8 cellular contexts compared by ENCODE assay signal in genomic region chr15:75661041-75661778, GRCh38. TPM values are rescaled to one million over a fixed set of nuclear protein-coding genes. Genes with fewer than 3 reads are reported as not detected.
DNase-seq lines count a peak whose midpoint lies in the region; ATAC-seq and TF ChIP-seq lines count a peak whose summit lies in the region.

No MANE protein-coding gene starts in this region.

- DNase-seq in ELF-1 (ENCODE audit: low read depth, low spot score) (peak; percentile 87), amniotic epithelial cell (ENCODE audit: low read depth) (peak; percentile 93), heart right ventricle (peak; percentile 81 to 83), renal cortical epithelial cell (ENCODE audit: low read depth) (peak; percentile 86), NCI-H2107 treated with DMSO at 0.1 percent for 48 hours (lab: John Stamatoyannopoulos, UW; ENCODE audit: unreplicated experiment) (no peak), GM19240 (ENCODE audit: insufficient read length, low spot score) (no peak)
- no peak for DNase-seq in activated CD4-positive, alpha-beta T cell treated with anti-CD3 and anti-CD28 coated beads for 4 hours

- no peak overlapping the region for H3K4me3 ChIP-seq in heart right ventricle

- H3K36me3 ChIP-seq in heart right ventricle: peaks cover 0 to 48% (median 19%) of the 10 kb centered on the region in 9 donors

- H3K9me3 ChIP-seq in heart right ventricle: no peaks in the 10 kb centered on the region

- intact Hi-C loops in heart right ventricle (cut with DNase I): no loop called here

- WGBS in heart right ventricle, 2 donors: 57 to 63% methylated on average over 14 of the region's 14 CpGs

- ATAC-seq in heart right ventricle (peak; percentile 84 to 93 (median 89)), GM21423 (IDR thresholded peaks at IDR 0.05; ENCODE audit: unreplicated experiment) (no peak)

- peak overlapping the region in 9 of 10 donors; percentile 64 to 80 (median 75) for H3K27ac ChIP-seq in heart right ventricle

- TF ChIP-seq CTCF in heart right ventricle (IDR thresholded peaks at IDR 0.05): no peak

- no peaks in the 10 kb centered on the region for H3K27me3 ChIP-seq in heart right ventricle

- peaks cover 8 to 44% (median 26%) of the 10 kb centered on the region in 9 donors for H3K4me1 ChIP-seq in heart right ventricle

RNA-seq across cellular contexts. Expression of gene SNX33, which starts 13.5 kb away (rescaled TPM):
- total RNA-seq in heart right ventricle: 10 to 100 TPM in 4 of 10 donors, 1 to 10 TPM in 6; 7.6 to 14.8 (median 9.8) TPM
- polyA plus RNA-seq in heart right ventricle: 1 to 10 TPM; 7.4 to 8.1 TPM
- 8.2 and 21.6 TPM in 2 replicates for total RNA-seq in renal cortical epithelial cell

RNA-seq across cellular contexts. Expression of gene IMP3, which starts 21.2 kb away (rescaled TPM):
- 10 to 100 TPM; 33.8 to 57.6 (median 40.2) TPM for total RNA-seq in heart right ventricle
- polyA plus RNA-seq in heart right ventricle: 10 to 100 TPM; 33.7 to 77.2 TPM
- 88.0 and 103 TPM in 2 replicates for total RNA-seq in renal cortical epithelial cell

RNA-seq across cellular contexts. Expression of gene SNUPN, which starts 35.7 kb away (rescaled TPM):
- total RNA-seq in heart right ventricle (10 to 100 TPM; 12.9 to 18.2 (median 16.1) TPM), renal cortical epithelial cell (18.9 and 37.3 TPM in 2 replicates)
- polyA plus RNA-seq in heart right ventricle: 10 to 100 TPM; 14.6 to 17.4 TPM

RNA-seq across cellular contexts. Expression of gene CSPG4, which starts 51.4 kb away (rescaled TPM):
- total RNA-seq in heart right ventricle: 10 to 100 TPM in 8 of 10 donors, 1 to 10 TPM in 2; 7.4 to 19.8 (median 13.0) TPM
- 10 to 100 TPM; 12.1 TPM for polyA plus RNA-seq in heart right ventricle
- total RNA-seq in renal cortical epithelial cell: 0.35 TPM in 2 replicates

Comparison
In these comparisons a context has a peak if more than half of its experiments do, and no peak if none do; other contexts are left out.
1. DNase-seq: peak in ELF-1 (single experiment), amniotic epithelial cell (single experiment), heart right ventricle (2 of 2) and renal cortical epithelial cell (single experiment); none in activated CD4-positive, alpha-beta T cell treated with anti-CD3 and anti-CD28 coated beads for 4 hours (0 of 2), NCI-H2107 treated with DMSO at 0.1 percent for 48 hours (single experiment) and GM19240 (single experiment).